In the genomic region with DNA sequence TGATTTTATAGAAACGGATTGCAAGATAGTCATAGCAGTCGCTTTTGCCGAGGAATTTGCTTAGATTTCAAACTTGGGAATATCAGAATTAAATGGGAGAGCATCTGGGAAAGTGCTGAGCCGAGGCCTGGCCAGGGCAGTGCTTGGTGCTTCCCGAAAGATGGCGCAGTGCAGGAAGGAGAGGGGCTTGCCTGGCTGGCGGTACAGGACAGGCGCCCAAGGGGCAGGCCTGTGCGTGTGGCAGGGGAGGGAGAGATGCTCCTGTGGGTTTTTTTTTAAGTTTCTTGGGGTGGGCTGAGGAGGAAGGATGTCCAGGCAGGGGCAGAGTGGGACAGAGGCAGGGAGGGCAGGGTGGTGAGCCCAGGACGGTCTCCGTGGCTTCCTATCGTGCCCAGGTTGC, we compare ENCODE assay signal across 19 cellular contexts.
DNase-seq lines count a peak whose midpoint lies in the region; ATAC-seq and TF ChIP-seq lines count a peak whose summit lies in the region.
"Had no signal": no experiment of that assay in that cellular context is flagged by ENCODE, and none has a peak within 500 bp of the region (broad histone marks: within the 10 kb centered on the region; RNA-seq: fewer than 3 reads in every experiment).

No MANE protein-coding gene starts in this region.

- peak overlapping the region; percentile 25 to 75 (median 53); a peak in 19 of 22 replicates for H3K4me2 ChIP-seq in BLaER1 treated with 17β-estradiol and CSF1 and Interleukin-3, amounts not matched to agents 10 nM and 100 nM

- H3K27me3 ChIP-seq in BLaER1 treated with 17β-estradiol and CSF1 and Interleukin-3, amounts not matched to agents 10 nM and 100 nM, result no peaks in the 10 kb centered on the region
- H3K27me3 ChIP-seq in endodermal cell (ENCODE audit: control insufficient read depth, insufficient read depth, low read length, poor library complexity, severe bottlenecking), result no peaks in the 10 kb centered on the region
- peaks cover 3% of the 10 kb centered on the region for H3K27me3 ChIP-seq in adrenal gland

- 86 to 92% methylated on average over 8 to 12 of the region's 12 CpGs for WGBS in endodermal cell (ENCODE audit: insufficient coverage in 1 of 2, insufficient read length in 1 of 2), 2 experiments
- 63 to 74% (median 69%) methylated on average over 12 of the region's 12 CpGs for WGBS in adrenal gland, 4 donors

- intact Hi-C loops in adrenal gland (cut with DNase I), result no loop called here

- H3K9ac ChIP-seq in BLaER1 treated with 17β-estradiol and CSF1 and Interleukin-3, amounts not matched to agents 10 nM and 100 nM, result 0 out of 22 replicates have a peak overlapping the region, but pooled peaks of 1 of the 11 experiments have one; percentile 13
- H3K9ac ChIP-seq in endodermal cell (ENCODE audit: extremely low read depth, low read length, poor library complexity, severe bottlenecking), result no peak overlapping the region

- no peaks in the 10 kb centered on the region for H3K9me3 ChIP-seq in BLaER1 treated with 17β-estradiol and CSF1 and Interleukin-3, amounts not matched to agents 10 nM and 100 nM (replicated peaks in 1 of 11)
- H3K9me3 ChIP-seq in endodermal cell (ENCODE audit: control insufficient read depth, low read length) (no peaks in the 10 kb centered on the region), adrenal gland (replicated peaks in 1 of 3) (no peaks in the 10 kb centered on the region)
- H3K9me3 ChIP-seq: Caco-2, tibial artery had no signal

- no peak for ATAC-seq in HG03159 (IDR thresholded peaks at IDR 0.05; ENCODE audit: unreplicated experiment)
- ATAC-seq: left colon; naive thymus-derived CD8-positive, alpha-beta T cell; T-helper 17 cell had no signal

- no peaks in the 10 kb centered on the region for H3K36me3 Mint-ChIP-seq in endodermal cell (ENCODE audit: low read depth)
- H3K36me3 Mint-ChIP-seq in nephron progenitor cell (ENCODE audit: low read depth), result no peaks in the 10 kb centered on the region

- H3K27ac Mint-ChIP-seq in endodermal cell (peak overlapping the region; percentile 33), nephron progenitor cell (no peak overlapping the region)
- H3K27ac Mint-ChIP-seq: naive thymus-derived CD8-positive, alpha-beta T cell; T-helper 17 cell had no signal

- H3K9me3 Mint-ChIP-seq in endodermal cell (no peaks in the 10 kb centered on the region), nephron progenitor cell (no peaks in the 10 kb centered on the region)
- H3K9me3 Mint-ChIP-seq: naive thymus-derived CD8-positive, alpha-beta T cell had no signal

- peak; percentile 26; the same call in 1 of the 2 replicates for TF ChIP-seq CTCF in LNCaP clone FGC (IDR thresholded peaks at IDR 0.05; ENCODE audit: control insufficient read depth, extremely low read depth, insufficient read depth)
- TF ChIP-seq CTCF in endodermal cell (conservative IDR thresholded peaks at IDR 0.05), result peak; percentile 25
- TF ChIP-seq CTCF in nephron progenitor cell (IDR thresholded peaks at IDR 0.05), result no peak
- no peak for TF ChIP-seq CTCF in adrenal gland (IDR thresholded peaks at IDR 0.05)

- H3K4me1 Mint-ChIP-seq in endodermal cell (no peaks in the 10 kb centered on the region), nephron progenitor cell (peaks cover 47% of the 10 kb centered on the region)

- DNase-seq in LNCaP clone FGC (ENCODE audit: low read depth), result no peak
- peak; percentile 68 for DNase-seq in endodermal cell
- peak; percentile 32 for DNase-seq in nephron progenitor cell
- no peak for DNase-seq in adrenal gland
- no peak for DNase-seq in NCI-H69 (lab: John Stamatoyannopoulos, UW)
- DNase-seq: activated CD4-positive, alpha-beta T cell treated with anti-CD3 and anti-CD28 coated beads for 1 hour; activated naive CD4-positive, alpha-beta T cell treated with anti-CD3 and anti-CD28 coated beads, Interleukin-2, amount 50 U/mL, for 16 hours; Caco-2; hippocampal formation; Karpas-422; left colon; naive thymus-derived CD8-positive, alpha-beta T cell; NCI-H187; NCI-H524; stimulated activated CD4-positive, alpha-beta T cell treated with anti-CD3 and anti-CD28 coated beads, Interleukin-2, amount 100 ng/mL, for 48 hours; T-helper 17 cell had no signal

- no peak for TF ChIP-seq POLR2A in adrenal gland (IDR thresholded peaks at IDR 0.05)

- H3K4me3 Mint-ChIP-seq in endodermal cell (no peak overlapping the region), nephron progenitor cell (no peak overlapping the region)
- H3K4me3 Mint-ChIP-seq: naive thymus-derived CD8-positive, alpha-beta T cell; T-helper 17 cell had no signal

- H3K36me3 ChIP-seq in BLaER1 treated with 17β-estradiol and CSF1 and Interleukin-3, amounts not matched to agents 10 nM and 100 nM, result no peaks in the 10 kb centered on the region
- H3K36me3 ChIP-seq in endodermal cell (ENCODE audit: control insufficient read depth, insufficient read depth, low read length), result no peaks in the 10 kb centered on the region
- H3K36me3 ChIP-seq in adrenal gland (replicated peaks in 1 of 2), result no peaks in the 10 kb centered on the region
- H3K36me3 ChIP-seq: tibial artery had no signal

- peaks cover 2% of the 10 kb centered on the region for H3K27me3 Mint-ChIP-seq in endodermal cell (ENCODE audit: insufficient read depth)
- peaks cover 11% of the 10 kb centered on the region for H3K27me3 Mint-ChIP-seq in nephron progenitor cell (ENCODE audit: low read depth, poor library complexity)

- no peak overlapping the region for H3K4me3 ChIP-seq in BLaER1 treated with 17β-estradiol and CSF1 and Interleukin-3, amounts not matched to agents 10 nM and 100 nM
- no peak overlapping the region for H3K4me3 ChIP-seq in LNCaP clone FGC (ENCODE audit: low read depth, low read length)
- H3K4me3 ChIP-seq in endodermal cell (ENCODE audit: low read length), result no peak overlapping the region
- no peak overlapping the region for H3K4me3 ChIP-seq in adrenal gland
- H3K4me3 ChIP-seq: tibial artery had no signal

- 0 out of 22 replicates have a peak overlapping the region, but pooled peaks of 1 of the 11 experiments have one; percentile 36 for H3K27ac ChIP-seq in BLaER1 treated with 17β-estradiol and CSF1 and Interleukin-3, amounts not matched to agents 10 nM and 100 nM
- H3K27ac ChIP-seq in endodermal cell (ENCODE audit: low read depth, low read length) (no peak overlapping the region), adrenal gland (peak overlapping the region in 1 of 5 donors; percentile 22)
- H3K27ac ChIP-seq: tibial artery had no signal

- peaks cover 48 to 67% (median 59%) of the 10 kb centered on the region in 10 experiments for H3K4me1 ChIP-seq in BLaER1 treated with 17β-estradiol and CSF1 and Interleukin-3, amounts not matched to agents 10 nM and 100 nM
- no peaks in the 10 kb centered on the region for H3K4me1 ChIP-seq in endodermal cell (ENCODE audit: control insufficient read depth, insufficient read depth, low read length)
- no peaks in the 10 kb centered on the region for H3K4me1 ChIP-seq in adrenal gland (replicated peaks in 1 of 2)
- H3K4me1 ChIP-seq: Caco-2, tibial artery had no signal

- peaks cover 0 to 17% (median 0%) of the 10 kb centered on the region in 11 experiments; a peak in 3 of 22 replicates for H4K20me1 ChIP-seq in BLaER1 treated with 17β-estradiol and CSF1 and Interleukin-3, amounts not matched to agents 10 nM and 100 nM

Comparison
In these comparisons a context has a peak if more than half of its experiments do, and no peak if none do; other contexts are left out.
1. DNase-seq: peak in endodermal cell (single experiment) and nephron progenitor cell (single experiment); none in LNCaP clone FGC (single experiment), adrenal gland (0 of 7) and NCI-H69 (single experiment).
2. CTCF ChIP-seq: peak in LNCaP clone FGC (single experiment) and endodermal cell (single experiment); none in nephron progenitor cell (single experiment) and adrenal gland (0 of 6).